In genomic region chr6:89526563-89526869, GRCh38 we compare ENCODE assay signal across 17 cellular contexts.
"Had no signal": no experiment of that assay in that cellular context is flagged by ENCODE, and none has a peak within 500 bp of the region (broad histone marks: within the 10 kb centered on the region; RNA-seq: fewer than 3 reads in every experiment).

No MANE protein-coding gene starts in this region.

- DNase-seq: KBM-7, NCI-H1048, NCI-H1105, NCI-H1417 treated with DMSO at 0.1 percent for 48 hours, NCI-H187, NCI-H2029, NCI-H2081 treated with DMSO at 0.1 percent for 48 hours, NCI-H2171, NCI-H226, NCI-H510A, NCI-H524 treated with DMSO at 0.1 percent for 48 hours, NCI-H774, SHP77 treated with DMSO at 0.1 percent for 48 hours, SJCRH30 had no signal

- H3K4me3 ChIP-seq: SJCRH30 had no signal

- H3K36me3 ChIP-seq: SJCRH30 had no signal

- H3K9me3 ChIP-seq: SJCRH30 had no signal

- ATAC-seq: Panc1, Right ventricle myocardium inferior, SK-N-SH treated with all-trans-retinoic acid at 6 μM for 48 hours had no signal

- H3K4me1 ChIP-seq: SJCRH30 had no signal

- H3K27me3 ChIP-seq: SJCRH30 had no signal

- H3K27ac ChIP-seq: SJCRH30 had no signal
